In the genomic region with DNA sequence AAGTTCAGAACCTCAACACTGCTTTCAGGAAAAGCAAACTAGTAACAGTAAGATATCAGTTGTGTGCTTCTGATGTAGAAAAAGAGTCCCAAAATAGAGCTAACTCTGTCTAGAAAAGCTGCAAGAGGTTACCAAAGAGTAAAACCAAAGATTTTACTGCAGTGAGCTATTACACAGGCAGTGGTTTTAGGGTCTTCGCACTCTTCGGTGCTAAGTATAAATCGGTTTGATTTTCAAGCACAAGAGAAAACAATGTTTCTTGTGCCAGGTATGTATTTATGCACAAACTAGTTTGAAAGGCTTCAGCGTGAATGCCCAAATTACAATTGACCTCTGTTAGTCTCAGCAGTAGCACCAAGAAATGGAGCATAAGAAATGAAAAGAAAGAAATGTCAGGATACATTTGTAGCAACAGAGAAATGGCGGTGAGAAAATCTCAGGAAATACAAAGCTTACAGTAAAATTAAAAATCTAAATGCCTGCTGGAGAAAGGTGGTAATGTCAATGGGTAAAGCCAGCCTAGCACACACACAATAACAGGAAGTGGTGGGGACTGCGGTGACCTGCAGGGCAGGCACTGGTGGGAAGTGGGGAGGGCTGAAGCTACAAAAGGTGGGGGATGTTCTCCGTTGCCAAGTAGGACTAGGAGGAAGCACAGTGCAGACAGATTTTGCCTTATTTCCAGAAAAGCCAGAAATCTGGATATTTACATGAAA, we compare ENCODE assay signal across 8 cellular contexts. TPM values are rescaled to one million over a fixed set of nuclear protein-coding genes. Genes with fewer than 3 reads are reported as not detected.
DNase-seq lines count a peak whose midpoint lies in the region; ATAC-seq lines count a peak whose summit lies in the region.

No MANE protein-coding gene starts in this region.

- CTCF ChIA-PET in naive thymus-derived CD4-positive, alpha-beta T cell (lab: Charles Lee), result interaction anchor here (0.6 to 4.3 kb wide), 13 partner anchors 10 to 361 kb away, joined by 3 to 28 read pairs (median 3); a partner anchor contains a TSS

- peak overlapping the region; percentile 20 for H3K4me3 ChIP-seq in naive thymus-derived CD4-positive, alpha-beta T cell (ENCODE audit: low read length)

- peak; percentile 97 for ATAC-seq in GM19395 (IDR thresholded peaks at IDR 0.05; ENCODE audit: unreplicated experiment)
- ATAC-seq in HG03439 (IDR thresholded peaks at IDR 0.05; ENCODE audit: unreplicated experiment), result peak; percentile 98
- ATAC-seq in T-helper 17 cell, result peak; percentile 100
- peak; percentile 97 for ATAC-seq in activated naive CD8-positive, alpha-beta T cell treated with anti-CD3 and anti-CD28 coated beads, Interleukin-2, amount 50 U/mL, for 24 hours
- ATAC-seq in naive thymus-derived CD4-positive, alpha-beta T cell, result peak; percentile 100

- H3K36me3 ChIP-seq in naive thymus-derived CD4-positive, alpha-beta T cell (ENCODE audit: control insufficient read depth in 2 of 3, insufficient read depth in 3 of 3, low read length in 3 of 3), result no peaks in the 10 kb centered on the region

- intact Hi-C loops in naive thymus-derived CD4-positive, alpha-beta T cell (cut with micrococcal nuclease), result loop anchor here (1.0 to 10.0 kb wide), 13 partner anchors 18 to 1343 kb away; a partner anchor contains a TSS

- no peaks in the 10 kb centered on the region for H3K9me3 ChIP-seq in T-helper 17 cell (ENCODE audit: control insufficient read depth, low read length, poor library complexity, severe bottlenecking)
- no peaks in the 10 kb centered on the region for H3K9me3 ChIP-seq in naive thymus-derived CD4-positive, alpha-beta T cell (ENCODE audit: control insufficient read depth in 2 of 3, low read length in 3 of 3)

- no peaks in the 10 kb centered on the region for H3K27me3 ChIP-seq in naive thymus-derived CD4-positive, alpha-beta T cell (ENCODE audit: control insufficient read depth in 2 of 2, insufficient read depth in 2 of 2, low read length in 2 of 2)

- no peaks in the 10 kb centered on the region for H3K27me3 Mint-ChIP-seq in T-helper 17 cell
- H3K27me3 Mint-ChIP-seq in activated naive CD8-positive, alpha-beta T cell treated with anti-CD3 and anti-CD28 coated beads, Interleukin-2, amount 50 U/mL, for 24 hours, result no peaks in the 10 kb centered on the region
- H3K27me3 Mint-ChIP-seq in naive thymus-derived CD4-positive, alpha-beta T cell, result peaks cover 0 to 12% (median 0%) of the 10 kb centered on the region in 5 donors

- peaks cover 9% of the 10 kb centered on the region for H3K9me3 Mint-ChIP-seq in activated naive CD8-positive, alpha-beta T cell treated with anti-CD3 and anti-CD28 coated beads, Interleukin-2, amount 50 U/mL, for 24 hours
- peaks cover 0 to 11% (median 0%) of the 10 kb centered on the region in 11 donors for H3K9me3 Mint-ChIP-seq in naive thymus-derived CD4-positive, alpha-beta T cell

- peak overlapping the region; percentile 84 for H3K27ac Mint-ChIP-seq in T-helper 17 cell
- H3K27ac Mint-ChIP-seq in activated naive CD8-positive, alpha-beta T cell treated with anti-CD3 and anti-CD28 coated beads, Interleukin-2, amount 50 U/mL, for 24 hours, result peak overlapping the region; percentile 74
- H3K27ac Mint-ChIP-seq in naive thymus-derived CD4-positive, alpha-beta T cell, result peak overlapping the region; percentile 91 to 100 (median 96)

- H3K4me1 ChIP-seq in naive thymus-derived CD4-positive, alpha-beta T cell (ENCODE audit: control insufficient read depth in 2 of 2, insufficient read depth in 2 of 2, low read length in 2 of 2), result peaks cover 83 to 85% of the 10 kb centered on the region in 2 donors

- peak overlapping the region; percentile 75 for H3K4me3 Mint-ChIP-seq in T-helper 17 cell
- peak overlapping the region; percentile 42 for H3K4me3 Mint-ChIP-seq in activated naive CD8-positive, alpha-beta T cell treated with anti-CD3 and anti-CD28 coated beads, Interleukin-2, amount 50 U/mL, for 24 hours
- peak overlapping the region; percentile 21 to 89 (median 78) for H3K4me3 Mint-ChIP-seq in naive thymus-derived CD4-positive, alpha-beta T cell

- POLR2A ChIA-PET in naive thymus-derived CD4-positive, alpha-beta T cell (lab: Charles Lee), result interaction anchor here (0.6 to 10.4 kb wide), 37 partner anchors 10 to 1335 kb away, joined by 3 to 273 read pairs (median 3); a partner anchor contains a TSS

- DNase-seq in AML-193 (lab: John Stamatoyannopoulos, UW) (peak; percentile 63 to 77), T-helper 17 cell (peak; percentile 61 to 75 (median 73)), ureter (ENCODE audit: low spot score) (peak; percentile 64), T1000 (lab: John Stamatoyannopoulos, UW) (no peak)
- peak; percentile 80 for DNase-seq in activated naive CD8-positive, alpha-beta T cell treated with anti-CD3 and anti-CD28 coated beads, Interleukin-2, amount 50 U/mL, for 24 hours
- DNase-seq in naive thymus-derived CD4-positive, alpha-beta T cell, result peak; percentile 51 to 97 (median 96)

- H3K36me3 Mint-ChIP-seq in T-helper 17 cell (ENCODE audit: low read depth), result peaks cover 5% of the 10 kb centered on the region
- H3K36me3 Mint-ChIP-seq in activated naive CD8-positive, alpha-beta T cell treated with anti-CD3 and anti-CD28 coated beads, Interleukin-2, amount 50 U/mL, for 24 hours (ENCODE audit: low read depth), result peaks cover 2% of the 10 kb centered on the region
- peaks cover 0 to 23% (median 0%) of the 10 kb centered on the region in 5 donors for H3K36me3 Mint-ChIP-seq in naive thymus-derived CD4-positive, alpha-beta T cell

- H3K4me1 Mint-ChIP-seq in T-helper 17 cell, result peaks cover 46% of the 10 kb centered on the region
- H3K4me1 Mint-ChIP-seq in activated naive CD8-positive, alpha-beta T cell treated with anti-CD3 and anti-CD28 coated beads, Interleukin-2, amount 50 U/mL, for 24 hours, result peaks cover 76% of the 10 kb centered on the region
- peaks cover 42 to 98% (median 93%) of the 10 kb centered on the region in 7 donors for H3K4me1 Mint-ChIP-seq in naive thymus-derived CD4-positive, alpha-beta T cell

- H3K27ac ChIP-seq in naive thymus-derived CD4-positive, alpha-beta T cell (ENCODE audit: low read depth, low read length), result peak overlapping the region; percentile 79

RNA-seq across cellular contexts. Expression of a gene that starts 18.0 kb away (rescaled TPM):
- 10 to 100 TPM; 85.6 to 88.9 TPM for total RNA-seq in T-helper 17 cell
- total RNA-seq in naive thymus-derived CD4-positive, alpha-beta T cell, result 100 to 1,000 TPM in 3 of 5 experiments, 10 to 100 TPM in 2; 55.3 to 157 (median 119) TPM
- 10 to 100 TPM; 60.9 to 98.1 TPM for polyA plus RNA-seq in naive thymus-derived CD4-positive, alpha-beta T cell
- 40.7 TPM for total RNA-seq in ureter
